Comparison of ENCODE assay signal across 10 cellular contexts in the genomic region with DNA sequence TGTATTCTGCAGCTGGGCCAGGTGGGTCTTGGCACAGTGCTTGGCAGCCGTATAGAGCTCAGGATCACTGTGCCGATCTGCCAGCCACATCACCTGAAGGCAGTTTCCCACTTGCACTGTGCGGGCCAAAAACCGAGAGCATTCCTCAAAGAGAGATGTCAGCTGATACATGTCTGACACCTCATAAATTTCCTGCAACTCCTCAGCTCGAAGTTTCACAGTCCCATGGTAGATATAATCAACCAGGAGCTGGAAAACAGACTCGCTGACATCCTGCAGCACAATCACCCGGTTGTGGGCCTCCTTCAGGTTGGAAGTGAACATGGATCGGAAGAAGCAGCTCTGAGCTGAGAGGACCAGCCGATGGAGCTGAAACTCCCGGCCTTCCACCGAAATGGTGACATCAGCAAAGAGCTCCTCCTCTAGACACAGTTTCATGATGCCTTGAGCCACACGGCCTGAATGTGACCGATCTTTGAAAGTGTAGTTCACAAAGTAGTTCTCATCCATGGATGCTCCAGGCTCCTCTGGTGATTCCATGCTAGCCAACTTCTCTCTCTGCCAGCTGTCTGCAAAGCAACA. TPM values are rescaled to one million over a fixed set of nuclear protein-coding genes. Genes with fewer than 3 reads are reported as not detected.
A peak's percentile ranks its signal among the peaks of the same experiment; 100 is the strongest.
DNase-seq lines count a peak whose midpoint lies in the region; ATAC-seq, FAIRE-seq and TF ChIP-seq lines count a peak whose summit lies in the region.
"Had no signal": no experiment of that assay in that cellular context is flagged by ENCODE, and none has a peak within 500 bp of the region (broad histone marks: within the 10 kb centered on the region; RNA-seq: fewer than 3 reads in every experiment).

No MANE protein-coding gene starts in this region.

- H3K36me3 ChIP-seq in PC-9 (ENCODE audit: low read depth) (peaks cover 17% of the 10 kb centered on the region; the same call in 1 of the 2 replicates), endothelial cell of umbilical vein (ENCODE audit: control insufficient read depth in 2 of 2, extremely low read depth in 1 of 2, insufficient read depth in 2 of 2, low read length in 2 of 2) (peaks cover 21 to 24% of the 10 kb centered on the region in 2 experiments)

- no peak for ATAC-seq in HG03378 (IDR thresholded peaks at IDR 0.05; ENCODE audit: unreplicated experiment)
- no peak for ATAC-seq in HG02885 (IDR thresholded peaks at IDR 0.05; ENCODE audit: poor library complexity, unreplicated experiment)

- H3K4me3 ChIP-seq in PC-9 = peak overlapping the region; percentile 80; the same call in 1 of the 2 replicates
- peak overlapping the region in 1 of 3 experiments; percentile 77 for H3K4me3 ChIP-seq in endothelial cell of umbilical vein (replicated peaks in 1 of 3; ENCODE audit: insufficient read depth in 1 of 3, low read depth in 1 of 3, low read length in 3 of 3)

- H3K9ac ChIP-seq in endothelial cell of umbilical vein (replicated peaks; ENCODE audit: extremely low read depth, insufficient read depth, low read length) = no peak overlapping the region

- H3K79me2 ChIP-seq in PC-9 (ENCODE audit: low read depth) (peaks cover 34% of the 10 kb centered on the region), endothelial cell of umbilical vein (ENCODE audit: control insufficient read depth, insufficient read depth, low read length) (peaks cover 38% of the 10 kb centered on the region)

- TF ChIP-seq CTCF in PC-9 (conservative IDR thresholded peaks at IDR 0.05) = no peak
- no peak for TF ChIP-seq CTCF in endothelial cell of umbilical vein (IDR thresholded peaks at IDR 0.05; ENCODE audit: extremely low read depth in 1 of 2, insufficient read depth in 1 of 2, low read depth in 1 of 2, low read length in 2 of 2)

- no peaks in the 10 kb centered on the region for H3K9me3 ChIP-seq in PC-9 (ENCODE audit: insufficient read depth, low read depth)
- H3K9me3 ChIP-seq in endothelial cell of umbilical vein (replicated peaks; ENCODE audit: control insufficient read depth, insufficient read depth, low read length) = no peaks in the 10 kb centered on the region

- H3K9me1 ChIP-seq in endothelial cell of umbilical vein (replicated peaks; ENCODE audit: control insufficient read depth, extremely low read depth, insufficient read depth, low read length) = no peaks in the 10 kb centered on the region

- BruUV-seq in PC-9 (replicated peaks; lab: Mats Ljungman, UMichigan) (TSS peak; percentile 39), endothelial cell of umbilical vein (replicated peaks; lab: Mats Ljungman, UMichigan) (TSS peak; percentile 35)

- H3K4me2 ChIP-seq in PC-9 (peak overlapping the region; percentile 98), endothelial cell of umbilical vein (ENCODE audit: insufficient read depth, low read length) (peak overlapping the region; percentile 90)

- no peak overlapping the region for H3K27ac ChIP-seq in PC-9
- no peak overlapping the region for H3K27ac ChIP-seq in endothelial cell of umbilical vein (ENCODE audit: insufficient read depth, low read depth, low read length)

- H3K4me1 ChIP-seq in PC-9 (replicated peaks; ENCODE audit: insufficient read depth) (peaks cover 12% of the 10 kb centered on the region), endothelial cell of umbilical vein (ENCODE audit: control insufficient read depth, extremely low read depth, insufficient read depth, low read length) (peaks cover 23% of the 10 kb centered on the region)

- no peak for FAIRE-seq in endothelial cell of umbilical vein (lab: Jason Lieb, UNC)

- H2AFZ ChIP-seq in PC-9 (no peak overlapping the region), endothelial cell of umbilical vein (ENCODE audit: low read depth, low read length) (no peak overlapping the region)

- intact Hi-C loops in PC-9 (cut with micrococcal nuclease; ENCODE audit: unreplicated experiment) = no loop called here
- intact Hi-C loops in endothelial cell of umbilical vein (cut with micrococcal nuclease) = loop anchor here (1.0 to 5.0 kb wide), 2 partner anchors 24 to 150 kb away; a partner anchor contains a TSS
- intact Hi-C loops in posterior vena cava (cut with DNase I) = no loop called here

- H3K9me2 ChIP-seq in PC-9 (ENCODE audit: insufficient read depth) = no peaks in the 10 kb centered on the region

- CTCF ChIA-PET in PC-9 (lab: Charles Lee) (no interaction called here), endothelial cell of umbilical vein (lab: Charles Lee) (interaction anchor here (1.1 kb wide), 1 partner anchor 13 kb away, joined by 4 read pairs; a partner anchor contains a TSS)

- no peaks in the 10 kb centered on the region for H3K27me3 ChIP-seq in PC-9 (ENCODE audit: insufficient read depth, low read depth)
- no peaks in the 10 kb centered on the region for H3K27me3 ChIP-seq in endothelial cell of umbilical vein (ENCODE audit: control insufficient read depth in 2 of 2, insufficient read depth in 2 of 2, low read length in 2 of 2)

- peaks cover 16% of the 10 kb centered on the region; the same call in 1 of the 2 replicates for H3F3A ChIP-seq in PC-9 (ENCODE audit: insufficient read depth, low read depth)

- POLR2A ChIA-PET in PC-9 (lab: Charles Lee; ENCODE audit: unreplicated experiment) (interaction anchor here (0.5 to 0.6 kb wide), 3 partner anchors 11 to 1128 kb away, joined by 3 to 14 read pairs (median 5); no protein-coding TSS in a partner anchor), endothelial cell of umbilical vein (lab: Charles Lee) (no interaction called here)

- H4K20me1 ChIP-seq in PC-9 (ENCODE audit: insufficient read depth) = no peaks in the 10 kb centered on the region
- H4K20me1 ChIP-seq in endothelial cell of umbilical vein (replicated peaks; ENCODE audit: control insufficient read depth, extremely low read depth, insufficient read depth, low read length) = no peaks in the 10 kb centered on the region

- DNase-seq in ELR (ENCODE audit: low read depth) (peak; percentile 50), PC-9 (no peak), endothelial cell of umbilical vein (ENCODE audit: low read depth, low spot score) (no peak), posterior vena cava (ENCODE audit: low spot score) (peak; percentile 65), DMS153 treated with DMSO at 0.1 percent for 48 hours (lab: John Stamatoyannopoulos, UW; ENCODE audit: unreplicated experiment) (no peak), NCI-H146 treated with DMSO at 0.1 percent for 48 hours (lab: John Stamatoyannopoulos, UW; ENCODE audit: unreplicated experiment) (no peak)
- DNase-seq: NCI-H1694 treated with DMSO at 0.1 percent for 48 hours had no signal

- TF ChIP-seq POLR2A in endothelial cell of umbilical vein (IDR thresholded peaks at IDR 0.05; ENCODE audit: low read depth, low read length) = no peak

- dilution Hi-C loops in endothelial cell of umbilical vein (cut with MboI; ENCODE audit: extremely low pct_ligation_motif_present, low sequenced_read_pairs) = no loop called here

RNA-seq across cellular contexts. Expression of a gene that starts 1.2 kb away (rescaled TPM):
- 20.2 and 20.3 TPM in 2 replicates for total RNA-seq in PC-9 (2021)
- total RNA-seq in endothelial cell of umbilical vein = 16.3 and 16.6 TPM in 2 replicates
- polyA plus RNA-seq in endothelial cell of umbilical vein = 23.2 and 24.9 TPM in 2 replicates
- 20.0 and 21.7 TPM in 2 replicates for polyA plus RNA-seq in endothelial cell of umbilical vein (2011; cell fraction: cytosol; rRNA removed)
- 15.0 and 16.0 TPM in 2 replicates for polyA plus RNA-seq in endothelial cell of umbilical vein (2011; cell fraction: nucleus; rRNA removed)
- 18.9 and 21.3 TPM in 2 replicates for polyA plus RNA-seq in endothelial cell of umbilical vein (2012)
- 33.7 and 41.8 TPM in 2 replicates for polyA minus RNA-seq in endothelial cell of umbilical vein
- polyA minus RNA-seq in endothelial cell of umbilical vein (2011; cell fraction: cytosol; rRNA and poly(A)+ RNA removed) = 19.6 TPM
- 6.8 and 9.0 TPM in 2 replicates for polyA minus RNA-seq in endothelial cell of umbilical vein (2011; cell fraction: nucleus; rRNA and poly(A)+ RNA removed)
- total RNA-seq in posterior vena cava = 10 to 100 TPM in 1 of 2 donors, 1 to 10 TPM in 1; 9.5 to 12.3 TPM

RNA-seq across cellular contexts. Expression of a gene that starts 1.3 kb away (rescaled TPM):
- total RNA-seq in PC-9 (2021) (119 and 140 TPM in 2 replicates), endothelial cell of umbilical vein (91.8 and 99.7 TPM in 2 replicates), posterior vena cava (10 to 100 TPM; 65.6 to 70.3 TPM)
- 149 and 169 TPM in 2 replicates for polyA plus RNA-seq in endothelial cell of umbilical vein
- polyA plus RNA-seq in endothelial cell of umbilical vein (2011; cell fraction: cytosol; rRNA removed) = 199 and 224 TPM in 2 replicates
- polyA plus RNA-seq in endothelial cell of umbilical vein (2011; cell fraction: nucleus; rRNA removed) = 146 and 290 TPM in 2 replicates
- 96.0 and 97.4 TPM in 2 replicates for polyA plus RNA-seq in endothelial cell of umbilical vein (2012)
- polyA minus RNA-seq in endothelial cell of umbilical vein = 73.0 and 94.6 TPM in 2 replicates
- 83.6 TPM for polyA minus RNA-seq in endothelial cell of umbilical vein (2011; cell fraction: cytosol; rRNA and poly(A)+ RNA removed)
- polyA minus RNA-seq in endothelial cell of umbilical vein (2011; cell fraction: nucleus; rRNA and poly(A)+ RNA removed) = 27.6 and 40.7 TPM in 2 replicates

RNA-seq across cellular contexts. Expression of a gene that starts 8.9 kb away (rescaled TPM):
- total RNA-seq in PC-9 (2021) = not detected in 2 replicates
- total RNA-seq in endothelial cell of umbilical vein = not detected in 2 replicates
- not detected in 2 replicates for polyA plus RNA-seq in endothelial cell of umbilical vein
- polyA plus RNA-seq in endothelial cell of umbilical vein (2011; cell fraction: cytosol; rRNA removed) = 0.05 TPM in 1 of 2 replicates, not detected in the other
- 0.20 and 0.42 TPM in 2 replicates for polyA plus RNA-seq in endothelial cell of umbilical vein (2011; cell fraction: nucleus; rRNA removed)
- polyA plus RNA-seq in endothelial cell of umbilical vein (2012) = not detected in 2 replicates
- polyA minus RNA-seq in endothelial cell of umbilical vein = not detected in 2 replicates
- polyA minus RNA-seq in endothelial cell of umbilical vein (2011; cell fraction: cytosol; rRNA and poly(A)+ RNA removed) = not detected
- 0.29 TPM in 1 of 2 replicates, not detected in the other for polyA minus RNA-seq in endothelial cell of umbilical vein (2011; cell fraction: nucleus; rRNA and poly(A)+ RNA removed)
- total RNA-seq in posterior vena cava = 1 to 10 TPM; 3.4 to 7.2 TPM
- total RNA-seq: renal cortical epithelial cell had no signal

RNA-seq across cellular contexts. Expression of a gene that starts 12.2 kb away (rescaled TPM):
- total RNA-seq in PC-9 (2021) (74.8 and 79.0 TPM in 2 replicates), endothelial cell of umbilical vein (44.6 and 46.6 TPM in 2 replicates), posterior vena cava (10 to 100 TPM; 28.9 to 29.2 TPM)
- 83.1 and 96.9 TPM in 2 replicates for polyA plus RNA-seq in endothelial cell of umbilical vein
- 70.8 and 74.0 TPM in 2 replicates for polyA plus RNA-seq in endothelial cell of umbilical vein (2011; cell fraction: cytosol; rRNA removed)
- 28.3 and 30.6 TPM in 2 replicates for polyA plus RNA-seq in endothelial cell of umbilical vein (2011; cell fraction: nucleus; rRNA removed)
- polyA plus RNA-seq in endothelial cell of umbilical vein (2012) = 70.0 and 70.7 TPM in 2 replicates
- 33.3 and 35.8 TPM in 2 replicates for polyA minus RNA-seq in endothelial cell of umbilical vein
- polyA minus RNA-seq in endothelial cell of umbilical vein (2011; cell fraction: cytosol; rRNA and poly(A)+ RNA removed) = 57.6 TPM
- 14.7 and 16.0 TPM in 2 replicates for polyA minus RNA-seq in endothelial cell of umbilical vein (2011; cell fraction: nucleus; rRNA and poly(A)+ RNA removed)

RNA-seq across cellular contexts. Expression of a gene that starts 16.7 kb away (rescaled TPM):
- total RNA-seq in PC-9 (2021) (0.22 and 0.63 TPM in 2 replicates), endothelial cell of umbilical vein (1.7 and 1.8 TPM in 2 replicates), posterior vena cava (1 to 10 TPM; 2.0 to 7.1 TPM)
- polyA plus RNA-seq in endothelial cell of umbilical vein = 5.4 and 7.5 TPM in 2 replicates
- 0.77 and 1.8 TPM in 2 replicates for polyA plus RNA-seq in endothelial cell of umbilical vein (2011; cell fraction: cytosol; rRNA removed)
- 0.34 and 0.59 TPM in 2 replicates for polyA plus RNA-seq in endothelial cell of umbilical vein (2011; cell fraction: nucleus; rRNA removed)
- polyA plus RNA-seq in endothelial cell of umbilical vein (2012) = 0.09 and 1.8 TPM in 2 replicates
- polyA minus RNA-seq in endothelial cell of umbilical vein = 0.32 TPM in 1 of 2 replicates, not detected in the other
- not detected for polyA minus RNA-seq in endothelial cell of umbilical vein (2011; cell fraction: cytosol; rRNA and poly(A)+ RNA removed)
- polyA minus RNA-seq in endothelial cell of umbilical vein (2011; cell fraction: nucleus; rRNA and poly(A)+ RNA removed) = 0.77 TPM in 1 of 2 replicates, not detected in the other
- total RNA-seq: renal cortical epithelial cell had no signal

Comparison
In these comparisons a context has a peak if more than half of its experiments do, and no peak if none do; other contexts are left out.
1. DNase-seq: peak in ELR (single experiment) and posterior vena cava (single experiment); none in PC-9 (0 of 2), endothelial cell of umbilical vein (single experiment), DMS153 treated with DMSO at 0.1 percent for 48 hours (single experiment) and NCI-H146 treated with DMSO at 0.1 percent for 48 hours (single experiment).